ENCODE assay signal across 23 cellular contexts in the genomic region with DNA sequence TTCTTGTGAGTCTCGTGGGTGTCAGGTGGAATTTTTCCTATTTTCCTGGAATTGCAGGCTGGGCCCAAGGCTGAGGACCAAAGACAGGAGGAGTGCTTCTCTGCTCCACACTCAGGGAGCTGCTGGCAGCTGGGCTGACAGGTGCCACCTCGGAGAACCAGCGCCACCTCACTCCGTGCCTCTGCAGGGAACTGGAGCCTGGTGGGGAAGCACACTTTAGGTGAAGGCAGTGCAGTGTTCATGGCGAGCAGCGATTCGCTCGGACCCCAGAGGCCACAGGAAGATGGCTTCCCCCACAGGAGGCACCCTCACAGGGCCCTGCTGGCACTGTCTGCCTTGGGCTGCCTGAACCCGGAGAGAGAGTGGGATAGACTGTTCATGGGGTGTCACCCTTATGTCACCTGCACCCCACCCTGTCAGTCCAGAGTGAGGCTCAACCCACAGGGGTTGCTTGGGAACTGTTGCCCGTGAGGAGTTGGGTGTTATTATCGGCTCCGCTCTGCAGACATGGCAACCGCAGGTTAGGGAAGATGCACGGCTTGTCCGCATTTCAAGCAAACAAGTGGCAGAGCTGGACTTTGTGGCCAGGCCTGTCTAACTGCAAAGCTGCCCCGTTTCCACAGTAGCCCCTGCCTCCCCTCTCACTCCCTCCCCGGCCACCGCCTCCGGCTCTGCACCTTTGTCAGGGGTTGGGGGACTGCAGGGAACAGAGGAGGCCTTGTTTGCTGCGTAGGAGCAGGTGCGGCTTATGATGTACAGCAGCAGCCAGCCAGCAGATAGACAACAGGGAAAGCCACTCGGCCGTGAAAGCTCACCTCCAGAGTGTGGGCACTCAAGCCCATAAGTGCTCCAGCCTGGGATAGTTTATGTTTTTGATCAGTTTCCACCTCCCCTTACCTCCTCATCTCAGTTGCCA. TPM values are rescaled to one million over a fixed set of nuclear protein-coding genes. Genes with fewer than 3 reads are reported as not detected.
DNase-seq lines count a peak whose midpoint lies in the region; ATAC-seq and TF ChIP-seq lines count a peak whose summit lies in the region.
"Had no signal": no experiment of that assay in that cellular context is flagged by ENCODE, and none has a peak within 500 bp of the region (broad histone marks: within the 10 kb centered on the region; RNA-seq: fewer than 3 reads in every experiment).

No MANE protein-coding gene starts in this region.

- no peak for ATAC-seq in activated naive CD8-positive, alpha-beta T cell treated with anti-CD3 and anti-CD28 coated beads, Interleukin-2, amount 50 U/mL, for 24 hours
- ATAC-seq: effector memory CD8-positive, alpha-beta T cell; stimulated activated naive B cell treated with anti-CD40 and anti-IgM and Interleukin-4, amounts not matched to agents 10 μg/mL and 1 μg/mL and 100 μg/mL, for 72 hours had no signal

- H3K4me1 Mint-ChIP-seq in neural crest cell = peaks cover 8% of the 10 kb centered on the region
- H3K4me1 Mint-ChIP-seq in activated naive CD8-positive, alpha-beta T cell treated with anti-CD3 and anti-CD28 coated beads, Interleukin-2, amount 50 U/mL, for 24 hours = peaks cover 18% of the 10 kb centered on the region

- no peaks in the 10 kb centered on the region for H3K27me3 Mint-ChIP-seq in neural crest cell (ENCODE audit: low read depth)
- H3K27me3 Mint-ChIP-seq in activated naive CD8-positive, alpha-beta T cell treated with anti-CD3 and anti-CD28 coated beads, Interleukin-2, amount 50 U/mL, for 24 hours = no peaks in the 10 kb centered on the region
- H3K27me3 Mint-ChIP-seq: brain; CD4-positive, CD25-positive, alpha-beta regulatory T cell; effector memory CD8-positive, alpha-beta T cell; progenitor cell of endocrine pancreas; stimulated activated naive B cell treated with anti-CD40 and anti-IgM and Interleukin-4, amounts not matched to agents 10 μg/mL and 1 μg/mL and 100 μg/mL, for 72 hours had no signal

- intact Hi-C loops in A673 (cut with micrococcal nuclease; ENCODE audit: unreplicated experiment) = no loop called here

- H3K36me3 Mint-ChIP-seq in neural crest cell (ENCODE audit: low read depth) = no peaks in the 10 kb centered on the region
- H3K36me3 Mint-ChIP-seq in activated naive CD8-positive, alpha-beta T cell treated with anti-CD3 and anti-CD28 coated beads, Interleukin-2, amount 50 U/mL, for 24 hours (ENCODE audit: low read depth) = no peaks in the 10 kb centered on the region
- H3K36me3 Mint-ChIP-seq: brain; CD4-positive, CD25-positive, alpha-beta regulatory T cell; neural progenitor cell had no signal

- DNase-seq in NCI-H1092 (lab: John Stamatoyannopoulos, UW) (peak; percentile 90), NCI-H2107 treated with DMSO at 0.1 percent for 48 hours (lab: John Stamatoyannopoulos, UW; ENCODE audit: unreplicated experiment) (peak; percentile 85), NCI-H526 treated with DMSO at 0.1 percent for 48 hours (lab: John Stamatoyannopoulos, UW) (peak; percentile 78), neural crest cell (ENCODE audit: low read depth, low spot score) (no peak), A673 (ENCODE audit: low spot score) (no peak), T1000 (lab: John Stamatoyannopoulos, UW) (no peak)
- no peak for DNase-seq in activated naive CD8-positive, alpha-beta T cell treated with anti-CD3 and anti-CD28 coated beads, Interleukin-2, amount 50 U/mL, for 24 hours
- DNase-seq: activated CD8-positive, alpha-beta memory T cell treated with anti-CD3 and anti-CD28 coated beads, Interleukin-2, amount 50 U/mL, for 48 hours; CD4-positive, CD25-positive, alpha-beta regulatory T cell; effector memory CD8-positive, alpha-beta T cell; esophagus squamous epithelium; GDM1; islet precursor cell; SK-N-SH; stimulated activated CD4-positive, alpha-beta T cell treated with anti-CD3 and anti-CD28 coated beads, Interleukin-1b, Interleukin-23, amount 100 ng/mL, for 48 hours; stimulated activated naive B cell treated with anti-CD40 and anti-IgM and Interleukin-4, amounts not matched to agents 10 μg/mL and 1 μg/mL and 100 μg/mL, for 72 hours had no signal

- no peak overlapping the region for H3K4me3 Mint-ChIP-seq in neural crest cell
- H3K4me3 Mint-ChIP-seq in activated naive CD8-positive, alpha-beta T cell treated with anti-CD3 and anti-CD28 coated beads, Interleukin-2, amount 50 U/mL, for 24 hours = no peak overlapping the region
- H3K4me3 Mint-ChIP-seq: brain; CD4-positive, CD25-positive, alpha-beta regulatory T cell; effector memory CD8-positive, alpha-beta T cell; neural progenitor cell; stimulated activated naive B cell treated with anti-CD40 and anti-IgM and Interleukin-4, amounts not matched to agents 10 μg/mL and 1 μg/mL and 100 μg/mL, for 72 hours had no signal

- CTCF ChIA-PET in A673 (lab: Charles Lee) = no interaction called here

- no peaks in the 10 kb centered on the region for H3K9me3 ChIP-seq in A673 (ENCODE audit: low read depth, low read length, poor library complexity, severe bottlenecking)
- H3K9me3 ChIP-seq: esophagus squamous epithelium, SK-N-SH, vagina had no signal

- no peak overlapping the region for H3K4me3 ChIP-seq in A673 (ENCODE audit: low read depth, low read length, poor library complexity, severe bottlenecking)
- H3K4me3 ChIP-seq: esophagus squamous epithelium, lung, neural progenitor cell, vagina had no signal

- no peaks in the 10 kb centered on the region for H3K9me3 Mint-ChIP-seq in neural crest cell
- H3K9me3 Mint-ChIP-seq in activated naive CD8-positive, alpha-beta T cell treated with anti-CD3 and anti-CD28 coated beads, Interleukin-2, amount 50 U/mL, for 24 hours = no peaks in the 10 kb centered on the region
- H3K9me3 Mint-ChIP-seq: CD4-positive, CD25-positive, alpha-beta regulatory T cell; effector memory CD8-positive, alpha-beta T cell; neural progenitor cell; stimulated activated naive B cell treated with anti-CD40 and anti-IgM and Interleukin-4, amounts not matched to agents 10 μg/mL and 1 μg/mL and 100 μg/mL, for 72 hours had no signal

- H3K27ac ChIP-seq in A673 (ENCODE audit: low read depth, low read length, poor library complexity, severe bottlenecking) = no peak overlapping the region
- H3K27ac ChIP-seq: esophagus squamous epithelium, neural progenitor cell, vagina had no signal

- no TSS peak for BruUV-seq in A673 (replicated peaks; lab: Mats Ljungman, UMichigan)

- POLR2A ChIA-PET in A673 (lab: Charles Lee; ENCODE audit: low non-redundant PET) = no interaction called here

- TF ChIP-seq CTCF in neural crest cell (conservative IDR thresholded peaks at IDR 0.05) (no peak), A673 (conservative IDR thresholded peaks at IDR 0.05; ENCODE audit: low read depth, low read length) (no peak)

- H3K4me1 ChIP-seq in A673 (ENCODE audit: insufficient read depth, low read length, poor library complexity, severe bottlenecking) = no peaks in the 10 kb centered on the region
- H3K4me1 ChIP-seq: neural progenitor cell had no signal

- peak overlapping the region; percentile 43 for H3K27ac Mint-ChIP-seq in neural crest cell (ENCODE audit: unreplicated experiment)
- no peak overlapping the region for H3K27ac Mint-ChIP-seq in activated naive CD8-positive, alpha-beta T cell treated with anti-CD3 and anti-CD28 coated beads, Interleukin-2, amount 50 U/mL, for 24 hours
- H3K27ac Mint-ChIP-seq: CD4-positive, CD25-positive, alpha-beta regulatory T cell; effector memory CD8-positive, alpha-beta T cell; neural progenitor cell; progenitor cell of endocrine pancreas; stimulated activated naive B cell treated with anti-CD40 and anti-IgM and Interleukin-4, amounts not matched to agents 10 μg/mL and 1 μg/mL and 100 μg/mL, for 72 hours had no signal

- no peaks in the 10 kb centered on the region for H3K27me3 ChIP-seq in A673 (replicated peaks; ENCODE audit: insufficient read depth, low read depth, low read length, poor library complexity)
- H3K27me3 ChIP-seq: esophagus squamous epithelium, neural progenitor cell, vagina had no signal

- no peaks in the 10 kb centered on the region for H3K36me3 ChIP-seq in A673 (ENCODE audit: insufficient read depth, low read length, poor library complexity, severe bottlenecking)
- H3K36me3 ChIP-seq: neural progenitor cell, vagina had no signal

RNA-seq across cellular contexts. Expression of gene TBC1D24, which starts 15.5 kb away (rescaled TPM):
- 30.0 and 32.5 TPM in 2 replicates for total RNA-seq in neural crest cell
- total RNA-seq in A673 (2021) = 24.2 and 27.1 TPM in 2 replicates

RNA-seq across cellular contexts. Expression of gene NTN3, which starts 19.4 kb away (rescaled TPM):
- 4.8 and 5.1 TPM in 2 replicates for total RNA-seq in neural crest cell
- total RNA-seq in A673 (2021) = 1.6 and 2.9 TPM in 2 replicates
- total RNA-seq: CD4-positive, CD25-positive, alpha-beta regulatory T cell; RPMI7951; T-helper 2 cell treated with Interferon-gamma antibody and Interleukin-4, amounts not matched to agents 100 ng/mL and 5 ng/mL, for 36 hours; vagina had no signal

RNA-seq across cellular contexts. Expression of gene ATP6V0C, which starts 23.3 kb away (rescaled TPM):
- total RNA-seq in neural crest cell (154 and 159 TPM in 2 replicates), A673 (2021) (231 and 252 TPM in 2 replicates)

RNA-seq across cellular contexts. Expression of gene AMDHD2, which starts 29.7 kb away (rescaled TPM):
- total RNA-seq in neural crest cell (50.9 and 58.3 TPM in 2 replicates), A673 (2021) (52.2 and 53.3 TPM in 2 replicates)

RNA-seq across cellular contexts. Expression of gene TEDC2, which starts 30.5 kb away (rescaled TPM):
- total RNA-seq in neural crest cell = 65.1 and 66.5 TPM in 2 replicates
- total RNA-seq in A673 (2021) = 48.5 and 51.9 TPM in 2 replicates
- total RNA-seq: CD4-positive, CD25-positive, alpha-beta regulatory T cell had no signal

Comparison
In these comparisons a context has a peak if more than half of its experiments do, and no peak if none do; other contexts are left out.
1. DNase-seq: peak in NCI-H1092 (single experiment), NCI-H2107 treated with DMSO at 0.1 percent for 48 hours (single experiment) and NCI-H526 treated with DMSO at 0.1 percent for 48 hours (single experiment); none in neural crest cell (single experiment), A673 (single experiment), activated naive CD8-positive, alpha-beta T cell treated with anti-CD3 and anti-CD28 coated beads, Interleukin-2, amount 50 U/mL, for 24 hours (single experiment) and T1000 (single experiment).